ENCODE assay signal across 8 cellular contexts in genomic region chr19:34962945-34963530, GRCh38. TPM values are rescaled to one million over a fixed set of nuclear protein-coding genes. Genes with fewer than 3 reads are reported as not detected.
DNase-seq lines count a peak whose midpoint lies in the region; ATAC-seq and TF ChIP-seq lines count a peak whose summit lies in the region.

No MANE protein-coding gene starts in this region.

- peak overlapping the region; percentile 94 for H3K4me3 ChIP-seq in GM12865 (ENCODE audit: low read depth, low read length)
- peak overlapping the region; percentile 73 for H3K4me3 ChIP-seq in SJSA1
- H3K4me3 ChIP-seq in epithelial cell of esophagus (ENCODE audit: low read length) = peak overlapping the region; percentile 63
- peak overlapping the region; percentile 93 for H3K4me3 ChIP-seq in neural progenitor cell

- TF ChIP-seq CTCF in GM12865 (IDR thresholded peaks at IDR 0.05; ENCODE audit: insufficient read depth, low read depth, low read length, missing control alignments) = no peak
- TF ChIP-seq CTCF in epithelial cell of esophagus (IDR thresholded peaks at IDR 0.05; ENCODE audit: insufficient read depth, low read depth, low read length, missing control alignments) = no peak
- no peak for TF ChIP-seq CTCF in neural progenitor cell (IDR thresholded peaks at IDR 0.05)
- TF ChIP-seq CTCF in omental fat pad (IDR thresholded peaks at IDR 0.05) = no peak

- no peak for ATAC-seq in omental fat pad (ENCODE audit: low FRiP score)

- peak overlapping the region; percentile 94 for H3K4me2 ChIP-seq in neural progenitor cell

- H3K27ac Mint-ChIP-seq in neural progenitor cell = peak overlapping the region; percentile 17

- H3K4me1 ChIP-seq in SJSA1 (replicated peaks) (peaks cover 44% of the 10 kb centered on the region), neural progenitor cell (no peaks in the 10 kb centered on the region)

- H3K4me1 Mint-ChIP-seq in neural progenitor cell = peaks cover 12% of the 10 kb centered on the region

- peaks cover 60% of the 10 kb centered on the region for H3K9me3 Mint-ChIP-seq in neural progenitor cell

- no peaks in the 10 kb centered on the region for H4K20me1 ChIP-seq in neural progenitor cell (ENCODE audit: low read depth)

- H3K9me3 ChIP-seq in SJSA1 (replicated peaks) (peaks cover 14% of the 10 kb centered on the region), neural progenitor cell (ENCODE audit: low read depth) (peaks cover 7% of the 10 kb centered on the region)

- DNase-seq in GM12865 (ENCODE audit: low read depth) = no peak
- peak in 1 of 2 experiments; percentile 6 for DNase-seq in SJSA1 (ENCODE audit: low read depth in 1 of 2, low spot score in 2 of 2)
- no peak for DNase-seq in epithelial cell of esophagus (ENCODE audit: low read depth)
- no peak for DNase-seq in neural progenitor cell (ENCODE audit: low spot score)
- no peak for DNase-seq in NCI-H2196 (lab: John Stamatoyannopoulos, UW; ENCODE audit: unreplicated experiment)
- DNase-seq in omental fat pad (ENCODE audit: low spot score) = no peak
- DNase-seq in SIG-M5 treated with dmso at 0.1 percent for 504 hours (lab: John Stamatoyannopoulos, UW; ENCODE audit: unreplicated experiment) = no peak
- no peak for DNase-seq in central memory CD4-positive, alpha-beta T cell

- peaks cover 6% of the 10 kb centered on the region for H3F3A ChIP-seq in neural progenitor cell (ENCODE audit: low read depth)

- H2AFZ ChIP-seq in neural progenitor cell (replicated peaks) = peak overlapping the region; percentile 97

- H3K4me3 Mint-ChIP-seq in neural progenitor cell = peak overlapping the region; percentile 90

- H3K27me3 ChIP-seq in SJSA1 (replicated peaks) (no peaks in the 10 kb centered on the region), neural progenitor cell (peaks cover 13% of the 10 kb centered on the region)

- H3K36me3 Mint-ChIP-seq in neural progenitor cell = peaks cover 39% of the 10 kb centered on the region

- H3K27ac ChIP-seq in SJSA1 (no peak overlapping the region), neural progenitor cell (no peak overlapping the region)

- H3K79me2 ChIP-seq in neural progenitor cell (ENCODE audit: low read depth) = no peaks in the 10 kb centered on the region

- peaks cover 7% of the 10 kb centered on the region for H3K27me3 Mint-ChIP-seq in neural progenitor cell (ENCODE audit: insufficient read depth, low read depth)

- no peak overlapping the region for H3K9ac ChIP-seq in neural progenitor cell

- peaks cover 21% of the 10 kb centered on the region for H3K36me3 ChIP-seq in SJSA1
- peaks cover 9% of the 10 kb centered on the region for H3K36me3 ChIP-seq in neural progenitor cell

RNA-seq across cellular contexts. Expression of gene ZNF792, which starts 1.0 kb away (rescaled TPM):
- 2.9 and 4.8 TPM in 2 replicates for total RNA-seq in SJSA1 (2014; rRNA removed; shearing (Covaris generic))
- total RNA-seq in neural progenitor cell (ENCODE audit: low replicate concordance) = 7.0 and 8.7 TPM in 2 replicates
- total RNA-seq in omental fat pad = 10 to 100 TPM in 2 of 4 donors, 1 to 10 TPM in 2; 3.7 to 29.3 (median 8.7) TPM

RNA-seq across cellular contexts. Expression of gene ZNF30, which starts 36.3 kb away (rescaled TPM):
- 2.8 and 4.3 TPM in 2 replicates for total RNA-seq in SJSA1 (2014; rRNA removed; shearing (Covaris generic))
- total RNA-seq in neural progenitor cell (ENCODE audit: low replicate concordance) (7.6 and 10.3 TPM in 2 replicates), omental fat pad (1 to 10 TPM in 2 of 4 donors, under 1 TPM in 2; 0.93 to 3.9 (median 1.5) TPM)

RNA-seq across cellular contexts. Expression of gene GRAMD1A, which starts 37.1 kb away (rescaled TPM):
- 14.0 and 21.6 TPM in 2 replicates for total RNA-seq in SJSA1 (2014; rRNA removed; shearing (Covaris generic))
- total RNA-seq in neural progenitor cell (ENCODE audit: low replicate concordance) (27.2 and 51.0 TPM in 2 replicates), omental fat pad (10 to 100 TPM; 34.7 to 70.7 (median 43.3) TPM)
